Comparison of ENCODE assay signal across 8 cellular contexts in the genomic region with DNA sequence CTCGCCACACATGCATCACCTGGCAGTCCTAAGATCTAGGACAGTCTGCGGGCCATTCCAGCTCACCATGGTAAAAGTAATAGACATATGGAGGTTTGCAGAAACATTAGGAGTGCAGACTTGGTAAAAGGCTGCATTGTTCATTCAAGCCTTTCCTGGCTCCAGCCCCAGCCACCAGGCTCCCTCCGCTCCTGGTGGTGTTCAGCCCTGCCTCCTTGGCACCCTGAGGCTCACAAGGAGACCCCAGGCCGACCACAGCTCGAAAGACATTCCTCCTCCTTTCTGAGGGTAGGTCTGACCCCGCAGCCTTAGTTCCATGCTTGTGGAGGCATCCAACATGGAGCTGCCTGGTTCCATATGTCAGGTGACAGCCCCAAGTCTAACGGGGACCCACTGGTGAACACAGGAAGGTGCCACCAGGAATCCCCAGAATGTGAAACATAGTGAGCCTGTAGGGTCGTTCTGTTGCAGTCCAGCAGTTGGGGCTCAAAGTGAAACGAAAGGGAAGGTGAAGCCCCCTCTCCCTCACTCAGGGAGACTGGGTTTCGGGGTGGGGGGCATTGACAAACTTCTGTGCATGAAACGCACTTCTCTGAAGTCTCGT. TPM values are rescaled to one million over a fixed set of nuclear protein-coding genes. Genes with fewer than 3 reads are reported as not detected.
DNase-seq lines count a peak whose midpoint lies in the region; ATAC-seq and TF ChIP-seq lines count a peak whose summit lies in the region.

No MANE protein-coding gene starts in this region.

- H3K4me3 Mint-ChIP-seq in glutamatergic neuron (ENCODE audit: unreplicated experiment) = peak overlapping the region; percentile 95

- peaks cover 28% of the 10 kb centered on the region for H3K4me1 ChIP-seq in skeletal muscle satellite cell (ENCODE audit: control insufficient read depth, insufficient read depth, low read length)

- peaks cover 3% of the 10 kb centered on the region for H3K9me3 Mint-ChIP-seq in glutamatergic neuron (ENCODE audit: unreplicated experiment)

- H3K9ac ChIP-seq in skeletal muscle satellite cell (ENCODE audit: low read depth, low read length) = peak overlapping the region; percentile 87

- H3K36me3 ChIP-seq in skeletal muscle satellite cell (ENCODE audit: insufficient read depth, low read length) = peaks cover 4% of the 10 kb centered on the region

- DNase-seq in GM20000 (ENCODE audit: low spot score) = peak; percentile 40
- DNase-seq in glutamatergic neuron = no peak
- DNase-seq in iPS-NIHi7 (ENCODE audit: extremely low spot score) = no peak
- no peak for DNase-seq in DMS 273 (lab: John Stamatoyannopoulos, UW; ENCODE audit: unreplicated experiment)
- no peak for DNase-seq in COR-L47 (lab: John Stamatoyannopoulos, UW)

- peaks cover 9% of the 10 kb centered on the region for H3K27me3 Mint-ChIP-seq in glutamatergic neuron (ENCODE audit: unreplicated experiment)

- H3K27ac Mint-ChIP-seq in glutamatergic neuron (ENCODE audit: unreplicated experiment) = no peak overlapping the region

- TF ChIP-seq CTCF in GM20000 (IDR thresholded peaks at IDR 0.05; ENCODE audit: extremely low read depth, missing control alignments) (no peak), WI38 (IDR thresholded peaks at IDR 0.05; ENCODE audit: low read depth, low read length) (no peak), glutamatergic neuron (IDR thresholded peaks at IDR 0.05; ENCODE audit: partially characterized antibody, unreplicated experiment) (no peak)

- ATAC-seq in GM21390 (IDR thresholded peaks at IDR 0.05; ENCODE audit: unreplicated experiment) = no peak

- peak overlapping the region; percentile 91 for H3K4me2 ChIP-seq in skeletal muscle satellite cell (ENCODE audit: low read length)

- no peaks in the 10 kb centered on the region for H3K27me3 ChIP-seq in skeletal muscle satellite cell (ENCODE audit: control insufficient read depth, insufficient read depth, low read length)

- no peaks in the 10 kb centered on the region for H3K36me3 Mint-ChIP-seq in glutamatergic neuron (ENCODE audit: unreplicated experiment)

- no peaks in the 10 kb centered on the region for H3K4me1 Mint-ChIP-seq in glutamatergic neuron (ENCODE audit: low read depth, unreplicated experiment)

- H3K9me3 ChIP-seq in skeletal muscle satellite cell (replicated peaks; ENCODE audit: low read length) = no peaks in the 10 kb centered on the region

- peak overlapping the region; percentile 70 for H3K4me3 ChIP-seq in WI38 (ENCODE audit: low read depth, low read length)
- H3K4me3 ChIP-seq in skeletal muscle satellite cell (ENCODE audit: low read length) = peak overlapping the region; percentile 78

RNA-seq across cellular contexts. Expression of gene SP100, which starts 5.0 kb away (rescaled TPM):
- not detected for total RNA-seq in glutamatergic neuron (ENCODE audit: unreplicated experiment)
- total RNA-seq in skeletal muscle satellite cell (2012; rRNA removed) = 88.7 and 109 TPM in 2 replicates
